ENCODE assay signal across 8 cellular contexts in the genomic region with DNA sequence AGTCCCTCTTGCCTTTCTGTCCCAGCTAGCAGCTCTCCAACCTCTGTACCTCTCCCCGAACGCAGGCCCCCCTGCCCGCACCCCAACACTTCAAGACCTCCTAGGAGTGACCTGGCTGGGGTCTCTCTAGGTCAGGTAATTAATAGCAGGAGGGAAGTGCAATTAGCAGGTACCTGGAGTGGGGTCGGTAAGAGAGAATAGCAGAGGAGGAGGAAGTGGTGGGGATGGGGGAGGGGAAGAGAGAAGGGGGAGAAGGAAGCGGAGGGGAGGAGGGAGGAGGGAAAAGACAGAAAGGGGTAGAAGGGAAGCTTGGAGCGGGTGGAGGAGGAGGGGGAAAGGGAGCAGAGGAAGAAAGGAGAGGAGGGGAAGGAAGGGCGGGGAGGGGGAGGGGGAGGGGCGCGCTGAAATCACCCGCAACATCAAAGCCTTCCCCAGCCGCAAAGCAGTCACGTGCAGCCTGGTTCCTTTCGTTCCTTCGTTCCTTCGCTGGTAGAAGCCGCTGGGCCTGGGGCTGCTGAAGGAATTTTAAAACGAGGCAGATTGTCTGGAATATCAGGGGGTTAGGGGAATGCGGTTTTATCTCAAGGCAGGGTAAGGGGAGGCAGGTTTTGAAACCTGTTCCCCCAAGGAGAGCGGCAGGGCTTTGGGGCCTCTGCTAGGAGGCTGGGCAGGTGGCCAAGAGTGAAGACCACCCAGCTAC. TPM values are rescaled to one million over a fixed set of nuclear protein-coding genes. Genes with fewer than 3 reads are reported as not detected.
DNase-seq lines count a peak whose midpoint lies in the region; ATAC-seq, FAIRE-seq and TF ChIP-seq lines count a peak whose summit lies in the region.

No MANE protein-coding gene starts in this region.

- peaks cover 55% of the 10 kb centered on the region for H4K20me1 ChIP-seq in astrocyte (ENCODE audit: insufficient read depth, low read length)

- H3K27ac ChIP-seq in SK-N-MC (peak overlapping the region; percentile 96), astrocyte (ENCODE audit: low read depth, low read length) (no peak overlapping the region), neutrophil (peak overlapping the region; percentile 87), suprapubic skin (no peak overlapping the region)

- H3K4me3 ChIP-seq in GM08714 (ENCODE audit: low read length) = peak overlapping the region; percentile 21; the same call in 1 of the 2 replicates
- peak overlapping the region; percentile 70 for H3K4me3 ChIP-seq in SK-N-MC
- no peak overlapping the region for H3K4me3 ChIP-seq in astrocyte (ENCODE audit: insufficient read depth, low read depth, low read length)
- H3K4me3 ChIP-seq in neutrophil (ENCODE audit: low read depth in 1 of 2, low read length in 1 of 2) = peak overlapping the region; percentile 52 to 54
- H3K4me3 ChIP-seq in suprapubic skin = no peak overlapping the region

- peaks cover 2% of the 10 kb centered on the region for H3K36me3 Mint-ChIP-seq in astrocyte (ENCODE audit: low read depth, unreplicated experiment)

- no peak for TF ChIP-seq EP300 in suprapubic skin (IDR thresholded peaks at IDR 0.05)

- no peaks in the 10 kb centered on the region for H3K9me3 Mint-ChIP-seq in astrocyte (ENCODE audit: unreplicated experiment)

- H3K36me3 ChIP-seq in SK-N-MC (ENCODE audit: insufficient read depth, low read length) = no peaks in the 10 kb centered on the region
- no peaks in the 10 kb centered on the region for H3K36me3 ChIP-seq in astrocyte (ENCODE audit: insufficient read depth, low read length)
- H3K36me3 ChIP-seq in neutrophil = no peaks in the 10 kb centered on the region
- H3K36me3 ChIP-seq in suprapubic skin = no peaks in the 10 kb centered on the region

- peak overlapping the region; percentile 66 for H3K9ac ChIP-seq in SK-N-MC (ENCODE audit: insufficient read length)
- H3K9ac ChIP-seq in astrocyte (ENCODE audit: low read length) = no peak overlapping the region

- no peak for FAIRE-seq in astrocyte (lab: Jason Lieb, UNC)

- ATAC-seq in HG03354 (IDR thresholded peaks at IDR 0.05; ENCODE audit: poor library complexity, severe bottlenecking, unreplicated experiment) = no peak
- ATAC-seq in HG03378 (IDR thresholded peaks at IDR 0.05; ENCODE audit: unreplicated experiment) = no peak

- H3K4me1 ChIP-seq in astrocyte (ENCODE audit: insufficient read depth, low read length) (peaks cover 3% of the 10 kb centered on the region), neutrophil (ENCODE audit: control insufficient read depth in 1 of 2, insufficient read depth in 1 of 2, low read depth in 1 of 2, low read length in 1 of 2) (peaks cover 23 to 32% of the 10 kb centered on the region in 2 experiments), suprapubic skin (peaks cover 26% of the 10 kb centered on the region)

- peaks cover 9% of the 10 kb centered on the region for H3K27me3 ChIP-seq in astrocyte (ENCODE audit: insufficient read depth, low read length)
- H3K27me3 ChIP-seq in neutrophil = peaks cover 18% of the 10 kb centered on the region
- no peaks in the 10 kb centered on the region for H3K27me3 ChIP-seq in suprapubic skin

- H3K79me2 ChIP-seq in astrocyte (ENCODE audit: insufficient read depth, low read length) = no peaks in the 10 kb centered on the region

- H3K4me3 Mint-ChIP-seq in astrocyte (ENCODE audit: unreplicated experiment) = no peak overlapping the region

- H3K9me3 ChIP-seq in SK-N-MC (ENCODE audit: low read depth, low read length) = no peaks in the 10 kb centered on the region
- H3K9me3 ChIP-seq in astrocyte (ENCODE audit: insufficient read depth, low read depth, low read length) = no peaks in the 10 kb centered on the region
- no peaks in the 10 kb centered on the region for H3K9me3 ChIP-seq in neutrophil
- no peaks in the 10 kb centered on the region for H3K9me3 ChIP-seq in suprapubic skin

- DNase-seq in SK-N-MC (ENCODE audit: low read depth, low spot score) = peak; percentile 39
- DNase-seq in astrocyte (ENCODE audit: low read depth) = no peak
- DNase-seq in suprapubic skin (ENCODE audit: low spot score in 2 of 2) = no peak
- DNase-seq in NCI-H1436 (lab: John Stamatoyannopoulos, UW) = no peak

- peaks cover 45% of the 10 kb centered on the region for H3K27me3 Mint-ChIP-seq in astrocyte (ENCODE audit: low read depth, unreplicated experiment)

- no peak overlapping the region for H2AFZ ChIP-seq in astrocyte (ENCODE audit: low read depth, low read length)

- H3K4me2 ChIP-seq in astrocyte (ENCODE audit: low read length) = peak overlapping the region; percentile 48

- H3K27ac Mint-ChIP-seq in astrocyte (ENCODE audit: unreplicated experiment) = no peak overlapping the region

- TF ChIP-seq CTCF in astrocyte (IDR thresholded peaks at IDR 0.05; ENCODE audit: insufficient read depth, low read depth, low read length) (no peak), neutrophil (IDR thresholded peaks at IDR 0.05) (no peak), suprapubic skin (IDR thresholded peaks at IDR 0.05) (no peak)

- WGBS in suprapubic skin = 35% methylated on average over 19 of the region's 19 CpGs

- peaks cover 13% of the 10 kb centered on the region for H3K4me1 Mint-ChIP-seq in astrocyte (ENCODE audit: low read depth, unreplicated experiment)

- TF ChIP-seq POLR2A in suprapubic skin (IDR thresholded peaks at IDR 0.05) = no peak

RNA-seq across cellular contexts. Expression of gene TCF20, which starts 29.3 kb away (rescaled TPM):
- 37.3 and 37.6 TPM in 2 replicates for total RNA-seq in astrocyte
- 10 to 100 TPM; 56.4 to 72.8 (median 68.4) TPM for total RNA-seq in suprapubic skin

Comparison
In these comparisons a context has a peak if more than half of its experiments do, and no peak if none do; other contexts are left out.
1. H3K4me3 ChIP-seq: peak in GM08714 (single experiment), SK-N-MC (single experiment) and neutrophil (2 of 2); none in astrocyte (single experiment) and suprapubic skin (single experiment).
2. H3K27ac ChIP-seq: peak in SK-N-MC (single experiment) and neutrophil (single experiment); none in astrocyte (single experiment) and suprapubic skin (single experiment).